In genomic region chr11:100769165-100769564, GRCh38 we compare ENCODE assay signal across 24 cellular contexts.
A peak's percentile ranks its signal among the peaks of the same experiment; 100 is the strongest.
DNase-seq lines count a peak whose midpoint lies in the region; ATAC-seq and TF ChIP-seq lines count a peak whose summit lies in the region.
"Had no signal": no experiment of that assay in that cellular context is flagged by ENCODE, and none has a peak within 500 bp of the region (broad histone marks: within the 10 kb centered on the region; RNA-seq: fewer than 3 reads in every experiment).

No MANE protein-coding gene starts in this region.

- H3K36me3 Mint-ChIP-seq in neural progenitor cell: no peaks in the 10 kb centered on the region
- H3K36me3 Mint-ChIP-seq: activated naive CD8-positive, alpha-beta T cell treated with anti-CD3 and anti-CD28 coated beads for 36 hours; stimulated activated memory B cell treated with anti-CD40 and anti-IgM and Interleukin-4, amounts not matched to agents 10 μg/mL and 1 μg/mL and 100 μg/mL, for 72 hours had no signal

- H3K4me3 Mint-ChIP-seq in neural progenitor cell: no peak overlapping the region
- H3K4me3 Mint-ChIP-seq: activated CD4-positive, alpha-beta T cell treated with anti-CD3 and anti-CD28 coated beads, Interleukin-2, amount 10 ng/mL, durations not matched to agents 7 days and 5 days; activated naive CD8-positive, alpha-beta T cell treated with anti-CD3 and anti-CD28 coated beads for 36 hours; activated T-helper 1 cell treated with anti-CD3 and anti-CD28 coated beads, Interleukin-12 subunit alpha, Interleukin-12 subunit beta, Interleukin-2, Interleukin-4 antibody, amounts not matched to agents 30 ng/mL and 10 ng/mL and 1 ng/mL, durations not matched to agents 14 hours and 24 hours and 36 hours; brain; CD8-positive, alpha-beta memory T cell; stimulated activated memory B cell treated with anti-CD40 and anti-IgM and Interleukin-4, amounts not matched to agents 10 μg/mL and 1 μg/mL and 100 μg/mL, for 72 hours had no signal

- no peak for TF ChIP-seq POLR2A in lower leg skin (IDR thresholded peaks at IDR 0.05)

- no peaks in the 10 kb centered on the region for H3K36me3 ChIP-seq in neural progenitor cell
- H3K36me3 ChIP-seq: suprapubic skin had no signal

- no peak overlapping the region for H3K27ac Mint-ChIP-seq in neural progenitor cell
- H3K27ac Mint-ChIP-seq: activated CD4-positive, alpha-beta T cell treated with anti-CD3 and anti-CD28 coated beads, Interleukin-2, amount 10 ng/mL, durations not matched to agents 7 days and 5 days; activated naive CD8-positive, alpha-beta T cell treated with anti-CD3 and anti-CD28 coated beads for 36 hours; activated T-helper 1 cell treated with anti-CD3 and anti-CD28 coated beads, Interleukin-12 subunit alpha, Interleukin-12 subunit beta, Interleukin-2, Interleukin-4 antibody, amounts not matched to agents 30 ng/mL and 10 ng/mL and 1 ng/mL, durations not matched to agents 14 hours and 24 hours and 36 hours; CD8-positive, alpha-beta memory T cell; stimulated activated memory B cell treated with anti-CD40 and anti-IgM and Interleukin-4, amounts not matched to agents 10 μg/mL and 1 μg/mL and 100 μg/mL, for 72 hours had no signal

- H3K9me3 ChIP-seq in neural progenitor cell (ENCODE audit: low read depth): no peaks in the 10 kb centered on the region
- H3K9me3 ChIP-seq: esophagus squamous epithelium, psoas muscle, suprapubic skin had no signal

- ATAC-seq in GM19397 (IDR thresholded peaks at IDR 0.05; ENCODE audit: unreplicated experiment): no peak
- ATAC-seq: HCT116; left lobe of liver; psoas muscle; stimulated activated memory B cell treated with anti-CD40 and anti-IgM and Interleukin-4, amounts not matched to agents 10 μg/mL and 1 μg/mL and 100 μg/mL, for 72 hours had no signal

- no peak for TF ChIP-seq CTCF in neural progenitor cell (IDR thresholded peaks at IDR 0.05)
- no peak for TF ChIP-seq CTCF in lower leg skin (IDR thresholded peaks at IDR 0.05)

- H3K4me1 ChIP-seq in neural progenitor cell: peaks cover 22% of the 10 kb centered on the region
- H3K4me1 ChIP-seq: psoas muscle had no signal

- WGBS in lower leg skin, 2 donors: 36 to 50% methylated on average over 1 of the region's 1 CpG

- H3K9me3 Mint-ChIP-seq in neural progenitor cell: no peaks in the 10 kb centered on the region
- H3K9me3 Mint-ChIP-seq: activated CD4-positive, alpha-beta T cell treated with anti-CD3 and anti-CD28 coated beads, Interleukin-2, amount 10 ng/mL, durations not matched to agents 7 days and 5 days; activated naive CD8-positive, alpha-beta T cell treated with anti-CD3 and anti-CD28 coated beads for 36 hours; activated T-helper 1 cell treated with anti-CD3 and anti-CD28 coated beads, Interleukin-12 subunit alpha, Interleukin-12 subunit beta, Interleukin-2, Interleukin-4 antibody, amounts not matched to agents 30 ng/mL and 10 ng/mL and 1 ng/mL, durations not matched to agents 14 hours and 24 hours and 36 hours; stimulated activated memory B cell treated with anti-CD40 and anti-IgM and Interleukin-4, amounts not matched to agents 10 μg/mL and 1 μg/mL and 100 μg/mL, for 72 hours had no signal

- H3K9ac ChIP-seq in neural progenitor cell: no peak overlapping the region

- no peaks in the 10 kb centered on the region for H4K20me1 ChIP-seq in neural progenitor cell (ENCODE audit: low read depth)

- peak overlapping the region; percentile 25 for H3K4me2 ChIP-seq in neural progenitor cell

- H3K27me3 Mint-ChIP-seq in neural progenitor cell (ENCODE audit: insufficient read depth, low read depth): no peaks in the 10 kb centered on the region
- H3K27me3 Mint-ChIP-seq: activated CD4-positive, alpha-beta T cell treated with anti-CD3 and anti-CD28 coated beads, Interleukin-2, amount 10 ng/mL, durations not matched to agents 7 days and 5 days; activated naive CD8-positive, alpha-beta T cell treated with anti-CD3 and anti-CD28 coated beads for 36 hours; CD8-positive, alpha-beta memory T cell; stimulated activated memory B cell treated with anti-CD40 and anti-IgM and Interleukin-4, amounts not matched to agents 10 μg/mL and 1 μg/mL and 100 μg/mL, for 72 hours had no signal

- DNase-seq in AG20443 (ENCODE audit: low spot score): peak; percentile 9
- peak; percentile 29 for DNase-seq in NCI-H69 (lab: John Stamatoyannopoulos, UW)
- peak; percentile 11 for DNase-seq in globus pallidus (ENCODE audit: low spot score)
- DNase-seq in neural progenitor cell (ENCODE audit: low spot score): peak; percentile 23
- no peak for DNase-seq in lower leg skin (ENCODE audit: low spot score in 2 of 2)
- DNase-seq in activated effector memory CD4-positive, alpha-beta T cell treated with anti-CD3 and anti-CD28 coated beads, Interleukin-2, amount 50 U/mL, for 16 hours: no peak
- no peak for DNase-seq in AML-193 (lab: John Stamatoyannopoulos, UW)
- DNase-seq: activated CD4-positive, alpha-beta T cell treated with anti-CD3 and anti-CD28 coated beads, Interleukin-2, amount 10 ng/mL, durations not matched to agents 7 days and 5 days; activated naive CD8-positive, alpha-beta T cell treated with anti-CD3 and anti-CD28 coated beads for 36 hours; CD8-positive, alpha-beta memory T cell; esophagus squamous epithelium; GF-D8; KBM-7; NCI-H1436; psoas muscle; SIG-M5; small intestine had no signal

- no peak overlapping the region for H3K27ac ChIP-seq in neural progenitor cell
- H3K27ac ChIP-seq: esophagus squamous epithelium, psoas muscle, suprapubic skin had no signal

- H3K4me1 Mint-ChIP-seq in neural progenitor cell: peaks cover 29% of the 10 kb centered on the region
- H3K4me1 Mint-ChIP-seq: activated CD4-positive, alpha-beta T cell treated with anti-CD3 and anti-CD28 coated beads, Interleukin-2, amount 10 ng/mL, durations not matched to agents 7 days and 5 days; activated naive CD8-positive, alpha-beta T cell treated with anti-CD3 and anti-CD28 coated beads for 36 hours; CD8-positive, alpha-beta memory T cell had no signal

- peaks cover 13% of the 10 kb centered on the region for H3F3A ChIP-seq in neural progenitor cell (ENCODE audit: low read depth)

- H3K79me2 ChIP-seq in neural progenitor cell (ENCODE audit: low read depth): no peaks in the 10 kb centered on the region

- intact Hi-C loops in lower leg skin (cut with DNase I; ENCODE audit: low total_unique reads): no loop called here

- no peak overlapping the region for H2AFZ ChIP-seq in neural progenitor cell (replicated peaks)

- H3K4me3 ChIP-seq in neural progenitor cell: no peak overlapping the region
- H3K4me3 ChIP-seq in lower leg skin (ENCODE audit: low read depth, poor library complexity, severe bottlenecking): no peak overlapping the region
- H3K4me3 ChIP-seq: esophagus squamous epithelium, psoas muscle, suprapubic skin had no signal

- H3K27me3 ChIP-seq in neural progenitor cell: no peaks in the 10 kb centered on the region
- H3K27me3 ChIP-seq: esophagus squamous epithelium, suprapubic skin had no signal

Comparison
In these comparisons a context has a peak if more than half of its experiments do, and no peak if none do; other contexts are left out.
1. DNase-seq: peak in AG20443 (single experiment), NCI-H69 (single experiment), globus pallidus (single experiment) and neural progenitor cell (single experiment); none in lower leg skin (0 of 2), activated effector memory CD4-positive, alpha-beta T cell treated with anti-CD3 and anti-CD28 coated beads, Interleukin-2, amount 50 U/mL, for 16 hours (single experiment) and AML-193 (0 of 2).